Comparison of ENCODE assay signal across 1 cellular context in the genomic region with DNA sequence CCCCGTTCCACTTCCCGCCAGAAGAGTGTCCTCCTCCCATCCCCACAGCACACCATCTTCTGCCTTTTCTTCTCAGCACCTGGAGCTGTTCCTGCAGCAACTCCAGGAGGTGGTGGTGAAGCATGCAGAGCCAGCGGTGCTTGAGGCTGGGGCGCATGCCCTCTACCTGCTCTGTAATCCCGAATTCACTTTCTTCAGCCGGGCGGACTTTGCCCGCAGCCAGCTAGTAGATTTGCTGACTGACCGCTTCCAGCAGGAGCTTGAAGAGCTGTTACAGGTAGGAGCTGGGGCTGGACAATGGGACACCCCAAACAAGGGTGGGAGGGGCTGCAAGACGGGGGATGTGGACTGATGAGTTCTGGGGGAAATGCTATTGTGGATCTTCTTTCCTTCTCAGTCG.
TF ChIP-seq lines count a peak whose summit lies in the region.

No MANE protein-coding gene starts in this region.

TF ChIP-seq in K562, 482 proteins besides CTCF, POLR2A, EP300 and RAD21:
- TF ChIP-seq, protein P1, sequence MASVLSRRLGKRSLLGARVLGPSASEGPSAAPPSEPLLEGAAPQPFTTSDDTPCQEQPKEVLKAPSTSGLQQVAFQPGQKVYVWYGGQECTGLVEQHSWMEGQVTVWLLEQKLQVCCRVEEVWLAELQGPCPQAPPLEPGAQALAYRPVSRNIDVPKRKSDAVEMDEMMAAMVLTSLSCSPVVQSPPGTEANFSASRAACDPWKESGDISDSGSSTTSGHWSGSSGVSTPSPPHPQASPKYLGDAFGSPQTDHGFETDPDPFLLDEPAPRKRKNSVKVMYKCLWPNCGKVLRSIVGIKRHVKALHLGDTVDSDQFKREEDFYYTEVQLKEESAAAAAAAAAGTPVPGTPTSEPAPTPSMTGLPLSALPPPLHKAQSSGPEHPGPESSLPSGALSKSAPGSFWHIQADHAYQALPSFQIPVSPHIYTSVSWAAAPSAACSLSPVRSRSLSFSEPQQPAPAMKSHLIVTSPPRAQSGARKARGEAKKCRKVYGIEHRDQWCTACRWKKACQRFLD (CRISPR knock-in tag; IDR thresholded peaks at IDR 0.05): peak; percentile 8; the same call in 1 of the 2 replicates
- TF ChIP-seq, protein P2, sequence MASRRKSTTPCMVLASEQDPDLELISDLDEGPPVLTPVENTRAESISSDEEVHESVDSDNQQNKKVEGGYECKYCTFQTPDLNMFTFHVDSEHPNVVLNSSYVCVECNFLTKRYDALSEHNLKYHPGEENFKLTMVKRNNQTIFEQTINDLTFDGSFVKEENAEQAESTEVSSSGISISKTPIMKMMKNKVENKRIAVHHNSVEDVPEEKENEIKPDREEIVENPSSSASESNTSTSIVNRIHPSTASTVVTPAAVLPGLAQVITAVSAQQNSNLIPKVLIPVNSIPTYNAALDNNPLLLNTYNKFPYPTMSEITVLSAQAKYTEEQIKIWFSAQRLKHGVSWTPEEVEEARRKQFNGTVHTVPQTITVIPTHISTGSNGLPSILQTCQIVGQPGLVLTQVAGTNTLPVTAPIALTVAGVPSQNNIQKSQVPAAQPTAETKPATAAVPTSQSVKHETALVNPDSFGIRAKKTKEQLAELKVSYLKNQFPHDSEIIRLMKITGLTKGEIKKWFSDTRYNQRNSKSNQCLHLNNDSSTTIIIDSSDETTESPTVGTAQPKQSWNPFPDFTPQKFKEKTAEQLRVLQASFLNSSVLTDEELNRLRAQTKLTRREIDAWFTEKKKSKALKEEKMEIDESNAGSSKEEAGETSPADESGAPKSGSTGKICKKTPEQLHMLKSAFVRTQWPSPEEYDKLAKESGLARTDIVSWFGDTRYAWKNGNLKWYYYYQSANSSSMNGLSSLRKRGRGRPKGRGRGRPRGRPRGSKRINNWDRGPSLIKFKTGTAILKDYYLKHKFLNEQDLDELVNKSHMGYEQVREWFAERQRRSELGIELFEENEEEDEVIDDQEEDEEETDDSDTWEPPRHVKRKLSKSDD (conservative IDR thresholded peaks at IDR 0.05; ENCODE audit: low read length): no peak
